12 cellular contexts compared by ENCODE assay signal in the genomic region with DNA sequence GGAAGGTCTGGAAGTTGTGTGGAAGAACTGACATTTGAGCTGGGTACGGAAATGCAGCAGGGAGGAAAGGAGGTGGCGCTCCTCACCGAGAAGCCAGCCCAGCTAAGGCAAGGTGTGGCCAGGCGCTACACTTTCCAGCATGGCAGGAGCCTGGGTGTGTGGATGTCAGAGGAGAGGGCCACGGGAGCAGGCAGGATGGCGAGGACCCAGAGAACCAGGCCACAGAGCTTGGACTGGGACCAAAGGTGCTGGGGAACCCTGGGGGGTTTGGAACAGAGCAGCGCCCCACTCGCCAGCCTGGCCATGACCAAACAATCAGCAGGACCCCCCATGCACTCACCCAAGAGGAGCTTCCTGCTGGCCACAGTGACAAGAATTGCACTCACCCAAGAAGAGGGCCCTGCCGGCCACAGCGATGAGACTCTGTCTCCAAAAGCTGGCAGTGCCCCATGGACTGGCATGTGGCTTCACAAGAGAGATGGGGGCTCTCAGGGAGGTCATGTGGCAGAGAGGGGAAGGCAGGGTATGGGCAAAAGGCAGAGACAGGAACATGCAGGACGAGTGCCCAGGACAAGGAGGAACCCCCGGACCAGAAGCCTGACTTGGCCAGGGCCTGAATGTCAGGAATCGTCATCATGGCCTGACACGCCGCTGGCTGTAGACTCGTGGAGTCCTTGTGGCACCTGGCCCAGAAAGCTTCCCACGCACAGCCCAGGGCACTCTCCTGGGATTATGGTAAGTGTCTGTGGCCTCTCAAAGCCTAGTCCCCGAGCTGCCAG. TPM values are rescaled to one million over a fixed set of nuclear protein-coding genes. Genes with fewer than 3 reads are reported as not detected.
A peak's percentile ranks its signal among the peaks of the same experiment; 100 is the strongest.
DNase-seq lines count a peak whose midpoint lies in the region; ATAC-seq and TF ChIP-seq lines count a peak whose summit lies in the region.
"Had no signal": no experiment of that assay in that cellular context is flagged by ENCODE, and none has a peak within 500 bp of the region (broad histone marks: within the 10 kb centered on the region; RNA-seq: fewer than 3 reads in every experiment).

No MANE protein-coding gene starts in this region.

- ATAC-seq in Right ventricle myocardium inferior = peak; percentile 71
- no peak for ATAC-seq in GM18870 (IDR thresholded peaks at IDR 0.05; ENCODE audit: unreplicated experiment)
- ATAC-seq in GM19023 (IDR thresholded peaks at IDR 0.05; ENCODE audit: unreplicated experiment) = no peak

- H3K27me3 ChIP-seq in brain microvascular endothelial cell (replicated peaks) = no peaks in the 10 kb centered on the region
- H3K27me3 ChIP-seq: BE2C, SJSA1 had no signal

- CTCF ChIA-PET in RWPE1 (lab: Yijun Ruan, JAX) = interaction anchor here (0.7 to 2.2 kb wide), 4 partner anchors 10 to 327 kb away, joined by 3 to 10 read pairs (median 4); no protein-coding TSS in a partner anchor

- in situ Hi-C loops in brain microvascular endothelial cell (cut with HindIII; ENCODE audit: low pct_ligation_motif_present, low sequenced_read_pairs) = no loop called here

- POLR2A ChIA-PET in RWPE1 (lab: Yijun Ruan, JAX; ENCODE audit: low non-redundant PET) = interaction anchor here (0.6 kb wide), 1 partner anchor 15 kb away, joined by 4 read pairs; no protein-coding TSS in a partner anchor

- no peak for TF ChIP-seq CTCF in RWPE1 (conservative IDR thresholded peaks at IDR 0.05; ENCODE audit: low read depth)
- no peak for TF ChIP-seq CTCF in brain microvascular endothelial cell (IDR thresholded peaks at IDR 0.05; ENCODE audit: low read depth, low read length, missing control alignments)

- H3K27ac ChIP-seq in RWPE1 (peak overlapping the region; percentile 80), brain microvascular endothelial cell (no peak overlapping the region)
- H3K27ac ChIP-seq: coronary artery had no signal

- DNase-seq in COLO829 (ENCODE audit: low spot score) (peak; percentile 47), RWPE1 (ENCODE audit: low spot score) (peak; percentile 27), Right ventricle myocardium inferior (ENCODE audit: missing footprints) (peak; percentile 81), posterior vena cava (ENCODE audit: low spot score) (peak; percentile 86), AML-193 (lab: John Stamatoyannopoulos, UW) (no peak), brain microvascular endothelial cell (no peak)

- intact Hi-C loops in Right ventricle myocardium inferior (cut with DNase I) = no loop called here
- intact Hi-C loops in posterior vena cava (cut with DNase I) = no loop called here

- H3K36me3 ChIP-seq in brain microvascular endothelial cell (replicated peaks) = no peaks in the 10 kb centered on the region
- H3K36me3 ChIP-seq: BE2C had no signal

- H3K4me3 ChIP-seq in brain microvascular endothelial cell (ENCODE audit: low read depth, low read length) = no peak overlapping the region
- H3K4me3 ChIP-seq: coronary artery, SJSA1 had no signal

RNA-seq across cellular contexts. Expression of a gene that starts 45.4 kb away (rescaled TPM):
- total RNA-seq in Right ventricle myocardium inferior = 80.9 TPM
- 100 to 1,000 TPM; 161 to 323 TPM for total RNA-seq in posterior vena cava
- total RNA-seq: mononuclear cell had no signal

Comparison
In these comparisons a context has a peak if more than half of its experiments do, and no peak if none do; other contexts are left out.
1. DNase-seq: peak in COLO829 (single experiment), RWPE1 (single experiment), Right ventricle myocardium inferior (single experiment) and posterior vena cava (single experiment); none in AML-193 (0 of 2) and brain microvascular endothelial cell (single experiment).